In genomic region chr19:15260939-15261338, GRCh38 we compare ENCODE assay signal across 13 cellular contexts. TPM values are rescaled to one million over a fixed set of nuclear protein-coding genes. Genes with fewer than 3 reads are reported as not detected.
DNase-seq lines count a peak whose midpoint lies in the region; ATAC-seq, FAIRE-seq and TF ChIP-seq lines count a peak whose summit lies in the region.
"Had no signal": no experiment of that assay in that cellular context is flagged by ENCODE, and none has a peak within 500 bp of the region (broad histone marks: within the 10 kb centered on the region; RNA-seq: fewer than 3 reads in every experiment).

No MANE protein-coding gene starts in this region.

- BruUV-seq in endothelial cell of umbilical vein (replicated peaks; lab: Mats Ljungman, UMichigan), result no TSS peak

- H3K9me1 ChIP-seq in endothelial cell of umbilical vein (replicated peaks; ENCODE audit: control insufficient read depth, extremely low read depth, insufficient read depth, low read length), result no peaks in the 10 kb centered on the region

- H3K27ac ChIP-seq in endothelial cell of umbilical vein (ENCODE audit: insufficient read depth, low read depth, low read length) (no peak overlapping the region), testis (no peak overlapping the region)

- H3K27me3 ChIP-seq in endothelial cell of umbilical vein (ENCODE audit: control insufficient read depth in 2 of 2, insufficient read depth in 2 of 2, low read length in 2 of 2) (no peaks in the 10 kb centered on the region), testis (no peaks in the 10 kb centered on the region)
- H3K27me3 ChIP-seq: sigmoid colon had no signal

- ATAC-seq in naive thymus-derived CD8-positive, alpha-beta T cell, result no peak
- no peak for ATAC-seq in GM19463 (IDR thresholded peaks at IDR 0.05; ENCODE audit: unreplicated experiment)

- no peaks in the 10 kb centered on the region for H3K9me3 Mint-ChIP-seq in activated naive CD4-positive, alpha-beta T cell treated with anti-CD3 and anti-CD28 coated beads, Interleukin-2, amount 50 U/mL, for 24 hours
- no peaks in the 10 kb centered on the region for H3K9me3 Mint-ChIP-seq in activated naive CD4-positive, alpha-beta T cell treated with anti-CD3 and anti-CD28 coated beads for 36 hours
- no peaks in the 10 kb centered on the region for H3K9me3 Mint-ChIP-seq in naive thymus-derived CD8-positive, alpha-beta T cell
- H3K9me3 Mint-ChIP-seq: T-helper 2 cell treated with Interferon-gamma antibody and Interleukin-4, amounts not matched to agents 5 μg/mL and 100 μg/mL, for 36 hours had no signal

- TF ChIP-seq CTCF in endothelial cell of umbilical vein (IDR thresholded peaks at IDR 0.05; ENCODE audit: extremely low read depth in 1 of 2, insufficient read depth in 1 of 2, low read depth in 1 of 2, low read length in 2 of 2) (no peak), testis (IDR thresholded peaks at IDR 0.05) (peak in 2 of 3 experiments; percentile 20 to 31)

- TF ChIP-seq POLR2A in endothelial cell of umbilical vein (IDR thresholded peaks at IDR 0.05; ENCODE audit: low read depth, low read length), result no peak
- TF ChIP-seq POLR2A in testis (IDR thresholded peaks at IDR 0.05), result no peak

- FAIRE-seq in endothelial cell of umbilical vein (lab: Jason Lieb, UNC), result peak; percentile 31
- FAIRE-seq: islet of Langerhans had no signal

- dilution Hi-C loops in endothelial cell of umbilical vein (cut with MboI; ENCODE audit: extremely low pct_ligation_motif_present, low sequenced_read_pairs), result no loop called here

- WGBS in testis, 2 donors, result 64 to 84% methylated on average over 8 of the region's 8 CpGs

- POLR2A ChIA-PET in endothelial cell of umbilical vein (lab: Charles Lee), result no interaction called here
- POLR2A ChIA-PET in naive thymus-derived CD8-positive, alpha-beta T cell (lab: Charles Lee), result no interaction called here

- no peak overlapping the region for H2AFZ ChIP-seq in endothelial cell of umbilical vein (ENCODE audit: low read depth, low read length)

- peaks cover 4% of the 10 kb centered on the region for H3K36me3 Mint-ChIP-seq in activated naive CD4-positive, alpha-beta T cell treated with anti-CD3 and anti-CD28 coated beads, Interleukin-2, amount 50 U/mL, for 24 hours
- H3K36me3 Mint-ChIP-seq in activated naive CD4-positive, alpha-beta T cell treated with anti-CD3 and anti-CD28 coated beads for 36 hours (ENCODE audit: low read depth), result peaks cover 40% of the 10 kb centered on the region
- peaks cover 0 to 85% (median 8%) of the 10 kb centered on the region in 3 donors for H3K36me3 Mint-ChIP-seq in naive thymus-derived CD8-positive, alpha-beta T cell

- CTCF ChIA-PET in activated naive CD4-positive, alpha-beta T cell treated with anti-CD3 and anti-CD28 coated beads for 36 hours (lab: Charles Lee), result no interaction called here
- CTCF ChIA-PET in endothelial cell of umbilical vein (lab: Charles Lee), result interaction anchor here (0.6 to 1.6 kb wide), 3 partner anchors 11 to 837 kb away, joined by 3 to 8 read pairs (median 5); no protein-coding TSS in a partner anchor

- no peaks in the 10 kb centered on the region for H3K27me3 Mint-ChIP-seq in activated naive CD4-positive, alpha-beta T cell treated with anti-CD3 and anti-CD28 coated beads, Interleukin-2, amount 50 U/mL, for 24 hours
- H3K27me3 Mint-ChIP-seq in activated naive CD4-positive, alpha-beta T cell treated with anti-CD3 and anti-CD28 coated beads for 36 hours (ENCODE audit: low read depth), result no peaks in the 10 kb centered on the region
- H3K27me3 Mint-ChIP-seq in naive thymus-derived CD8-positive, alpha-beta T cell, result no peaks in the 10 kb centered on the region

- no peak overlapping the region for H3K4me3 ChIP-seq in endothelial cell of umbilical vein (replicated peaks in 1 of 3; ENCODE audit: insufficient read depth in 1 of 3, low read depth in 1 of 3, low read length in 3 of 3)
- no peak overlapping the region for H3K4me3 ChIP-seq in testis
- H3K4me3 ChIP-seq: sigmoid colon had no signal

- DNase-seq in activated naive CD4-positive, alpha-beta T cell treated with anti-CD3 and anti-CD28 coated beads for 36 hours, result no peak
- DNase-seq in NCI-H526 treated with DMSO at 0.1 percent for 48 hours (lab: John Stamatoyannopoulos, UW), result peak; percentile 2
- no peak for DNase-seq in endothelial cell of umbilical vein (ENCODE audit: low read depth, low spot score)
- no peak for DNase-seq in testis
- no peak for DNase-seq in naive thymus-derived CD8-positive, alpha-beta T cell
- DNase-seq in activated CD8-positive, alpha-beta memory T cell treated with anti-CD3 and anti-CD28 coated beads, Interleukin-2, amount 50 U/mL, for 48 hours, result no peak
- DNase-seq: anterior cingulate cortex, NCI-H187, sigmoid colon had no signal

- H3K27ac Mint-ChIP-seq in activated naive CD4-positive, alpha-beta T cell treated with anti-CD3 and anti-CD28 coated beads, Interleukin-2, amount 50 U/mL, for 24 hours, result peak overlapping the region; percentile 35
- no peak overlapping the region for H3K27ac Mint-ChIP-seq in activated naive CD4-positive, alpha-beta T cell treated with anti-CD3 and anti-CD28 coated beads for 36 hours
- peak overlapping the region in 3 of 10 donors; percentile 3 to 40 (median 31) for H3K27ac Mint-ChIP-seq in naive thymus-derived CD8-positive, alpha-beta T cell
- H3K27ac Mint-ChIP-seq: T-helper 2 cell treated with Interferon-gamma antibody and Interleukin-4, amounts not matched to agents 5 μg/mL and 100 μg/mL, for 36 hours had no signal

- no peaks in the 10 kb centered on the region for H3K4me1 Mint-ChIP-seq in activated naive CD4-positive, alpha-beta T cell treated with anti-CD3 and anti-CD28 coated beads, Interleukin-2, amount 50 U/mL, for 24 hours
- no peaks in the 10 kb centered on the region for H3K4me1 Mint-ChIP-seq in activated naive CD4-positive, alpha-beta T cell treated with anti-CD3 and anti-CD28 coated beads for 36 hours (ENCODE audit: low read depth)
- peaks cover 1 to 7% (median 4%) of the 10 kb centered on the region in 4 donors for H3K4me1 Mint-ChIP-seq in naive thymus-derived CD8-positive, alpha-beta T cell

- H3K36me3 ChIP-seq in endothelial cell of umbilical vein (ENCODE audit: control insufficient read depth in 2 of 2, extremely low read depth in 1 of 2, insufficient read depth in 2 of 2, low read length in 2 of 2), result peaks cover 8 to 75% of the 10 kb centered on the region in 2 experiments
- H3K36me3 ChIP-seq in testis (ENCODE audit: low read depth, missing control alignments), result no peaks in the 10 kb centered on the region

- no peak overlapping the region for H3K9ac ChIP-seq in endothelial cell of umbilical vein (replicated peaks; ENCODE audit: extremely low read depth, insufficient read depth, low read length)

- peaks cover 29% of the 10 kb centered on the region for H3K79me2 ChIP-seq in endothelial cell of umbilical vein (ENCODE audit: control insufficient read depth, insufficient read depth, low read length)

- H3K4me3 Mint-ChIP-seq in activated naive CD4-positive, alpha-beta T cell treated with anti-CD3 and anti-CD28 coated beads, Interleukin-2, amount 50 U/mL, for 24 hours, result no peak overlapping the region
- no peak overlapping the region for H3K4me3 Mint-ChIP-seq in activated naive CD4-positive, alpha-beta T cell treated with anti-CD3 and anti-CD28 coated beads for 36 hours
- peak overlapping the region in 1 of 10 donors; percentile 1 for H3K4me3 Mint-ChIP-seq in naive thymus-derived CD8-positive, alpha-beta T cell
- H3K4me3 Mint-ChIP-seq: T-helper 2 cell treated with Interferon-gamma antibody and Interleukin-4, amounts not matched to agents 5 μg/mL and 100 μg/mL, for 36 hours had no signal

- intact Hi-C loops in activated naive CD4-positive, alpha-beta T cell treated with anti-CD3 and anti-CD28 coated beads for 36 hours (cut with micrococcal nuclease), result loop anchor here (5.0 kb wide), 1 partner anchor 71 kb away; the partner anchor contains the start of gene BRD4
- intact Hi-C loops in endothelial cell of umbilical vein (cut with micrococcal nuclease), result no loop called here
- intact Hi-C loops in testis (cut with DNase I; ENCODE audit: low total_unique reads), result loop anchor here (10.0 kb wide), 3 partner anchors 74 to 294 kb away; partner anchors contain the start of gene BRD4

- H4K20me1 ChIP-seq in endothelial cell of umbilical vein (replicated peaks; ENCODE audit: control insufficient read depth, extremely low read depth, insufficient read depth, low read length), result no peaks in the 10 kb centered on the region

- peaks cover 5% of the 10 kb centered on the region for H3K4me1 ChIP-seq in endothelial cell of umbilical vein (ENCODE audit: control insufficient read depth, extremely low read depth, insufficient read depth, low read length)
- H3K4me1 ChIP-seq in testis, result peaks cover 25% of the 10 kb centered on the region

- H3K4me2 ChIP-seq in endothelial cell of umbilical vein (ENCODE audit: insufficient read depth, low read length), result no peak overlapping the region

- H3K9me3 ChIP-seq in endothelial cell of umbilical vein (replicated peaks; ENCODE audit: control insufficient read depth, insufficient read depth, low read length) (no peaks in the 10 kb centered on the region), testis (no peaks in the 10 kb centered on the region)
- H3K9me3 ChIP-seq: sigmoid colon had no signal

TF ChIP-seq in endothelial cell of umbilical vein, 7 proteins besides CTCF, POLR2A, EP300 and RAD21:
- TF ChIP-seq, protein P1, sequence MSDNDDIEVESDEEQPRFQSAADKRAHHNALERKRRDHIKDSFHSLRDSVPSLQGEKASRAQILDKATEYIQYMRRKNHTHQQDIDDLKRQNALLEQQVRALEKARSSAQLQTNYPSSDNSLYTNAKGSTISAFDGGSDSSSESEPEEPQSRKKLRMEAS (IDR thresholded peaks at IDR 0.05; ENCODE audit: insufficient read depth, insufficient read length), result no peak
- TF ChIP-seq POLR2AphosphoS5 (IDR thresholded peaks at IDR 0.05; ENCODE audit: insufficient read depth, low read depth, low read length), result no peak
- TF ChIP-seq EZH2 (IDR thresholded peaks at IDR 0.05; ENCODE audit: borderline replicate concordance, low read depth, low read length, severe bottlenecking), result no peak

RNA-seq across cellular contexts. Expression of gene EPHX3, which starts 28.7 kb away (rescaled TPM):
- total RNA-seq in activated naive CD4-positive, alpha-beta T cell treated with anti-CD3 and anti-CD28 coated beads for 36 hours, result not detected
- total RNA-seq in endothelial cell of umbilical vein, result 0.55 and 0.58 TPM in 2 replicates
- polyA plus RNA-seq in endothelial cell of umbilical vein, result 0.56 and 0.70 TPM in 2 replicates
- 0.21 and 0.22 TPM in 2 replicates for polyA plus RNA-seq in endothelial cell of umbilical vein (2011; cell fraction: cytosol; rRNA removed)
- 1.0 and 1.3 TPM in 2 replicates for polyA plus RNA-seq in endothelial cell of umbilical vein (2011; cell fraction: nucleus; rRNA removed)
- 0.22 TPM in 1 of 2 replicates, not detected in the other for polyA plus RNA-seq in endothelial cell of umbilical vein (2012)
- 0.57 and 0.63 TPM in 2 replicates for polyA minus RNA-seq in endothelial cell of umbilical vein
- polyA minus RNA-seq in endothelial cell of umbilical vein (2011; cell fraction: cytosol; rRNA and poly(A)+ RNA removed), result not detected
- polyA minus RNA-seq in endothelial cell of umbilical vein (2011; cell fraction: nucleus; rRNA and poly(A)+ RNA removed), result 0.87 and 1.2 TPM in 2 replicates
- 1 to 10 TPM; 1.1 to 1.4 TPM for total RNA-seq in testis
- 3.6 TPM for polyA plus RNA-seq in testis (ENCODE audit: insufficient read depth, low read depth, low replicate concordance)
- under 1 TPM in 1 of 2 experiments, not detected in 1; 0.65 TPM for total RNA-seq in naive thymus-derived CD8-positive, alpha-beta T cell
- polyA plus RNA-seq in naive thymus-derived CD8-positive, alpha-beta T cell, result not detected
- total RNA-seq: sigmoid colon had no signal

Comparison
In these comparisons a context has a peak if more than half of its experiments do, and no peak if none do; other contexts are left out.
1. CTCF ChIP-seq: peak in testis (2 of 3); none in endothelial cell of umbilical vein (0 of 2).